In the genomic region with DNA sequence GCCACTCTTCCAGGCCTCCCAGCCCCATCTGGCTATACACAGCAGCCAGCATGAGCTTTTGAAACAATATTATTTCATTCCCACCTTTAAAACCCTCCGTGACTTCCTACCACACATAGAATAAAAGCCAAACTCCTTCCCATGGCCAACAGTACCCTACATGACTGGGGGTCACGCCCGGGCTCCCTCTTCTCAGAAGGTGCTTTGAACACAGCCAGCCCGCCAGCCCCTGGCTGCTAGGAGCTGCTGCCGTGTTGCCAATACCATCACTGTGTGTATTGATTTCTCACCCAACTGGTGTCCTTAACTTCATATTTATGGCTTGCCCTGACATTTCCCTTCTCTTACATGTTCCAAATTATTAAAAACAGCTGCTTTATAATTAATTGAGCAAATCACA, we compare ENCODE assay signal across 16 cellular contexts.
"Had no signal": no experiment of that assay in that cellular context is flagged by ENCODE, and none has a peak within 500 bp of the region (broad histone marks: within the 10 kb centered on the region; RNA-seq: fewer than 3 reads in every experiment).

No MANE protein-coding gene starts in this region.

- H3K36me3 Mint-ChIP-seq: immature natural killer cell, naive B cell had no signal

- ATAC-seq: left colon had no signal

- H3K9me3 Mint-ChIP-seq: immature natural killer cell, naive B cell, nephron had no signal

- H3K27ac Mint-ChIP-seq: immature natural killer cell, nephron had no signal

- H3K4me1 Mint-ChIP-seq: immature natural killer cell had no signal

- H3K4me3 Mint-ChIP-seq: immature natural killer cell, nephron had no signal

- H3K9me3 ChIP-seq: right atrium auricular region, sigmoid colon, stomach, thyroid gland, upper lobe of left lung, uterus had no signal

- H3K27me3 ChIP-seq: right atrium auricular region, sigmoid colon, stomach, thyroid gland, upper lobe of left lung, uterus had no signal

- DNase-seq: cortex of kidney; effector memory CD4-positive, alpha-beta T cell; immature natural killer cell; left colon; mesendoderm; naive B cell; sigmoid colon; stimulated activated CD4-positive, alpha-beta T cell treated with anti-CD3 and anti-CD28 coated beads, Interleukin-12 subunit alpha, Interleukin-12 subunit beta, amount 100 ng/mL, for 4 hours; stimulated activated naive CD4-positive, alpha-beta T cell; stomach; thyroid gland; upper lobe of left lung; uterus had no signal

- H3K4me1 ChIP-seq: upper lobe of left lung, uterus had no signal

- H3K27ac ChIP-seq: sigmoid colon, skin epidermis, thyroid gland, upper lobe of left lung, uterus had no signal

- H3K36me3 ChIP-seq: right atrium auricular region, stomach, thyroid gland, upper lobe of left lung, uterus had no signal

- H3K4me3 ChIP-seq: right atrium auricular region, sigmoid colon, skin epidermis, stomach, thyroid gland, upper lobe of left lung, uterus had no signal
